ENCODE assay signal across 8 cellular contexts in the genomic region with DNA sequence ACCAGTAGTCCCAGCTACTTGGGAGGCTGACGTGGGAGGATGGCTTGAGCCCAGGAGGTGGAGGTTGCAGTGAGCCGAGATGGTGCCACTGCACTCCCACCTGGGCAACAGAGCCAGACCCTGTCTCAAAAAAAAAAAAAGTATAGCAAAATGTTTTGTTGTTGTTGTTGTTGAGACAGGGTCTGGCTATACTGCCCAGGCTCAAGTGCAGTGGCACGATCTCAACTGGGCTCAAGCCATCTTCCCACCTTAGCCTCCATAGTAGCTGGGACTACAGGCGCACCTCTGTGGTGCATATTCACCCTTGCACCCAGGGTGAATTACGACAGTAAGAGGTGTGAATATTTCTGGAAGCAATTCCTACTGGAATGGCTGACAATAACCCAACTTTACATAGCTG.
"Had no signal": no experiment of that assay in that cellular context is flagged by ENCODE, and none has a peak within 500 bp of the region (broad histone marks: within the 10 kb centered on the region; RNA-seq: fewer than 3 reads in every experiment).

No MANE protein-coding gene starts in this region.

- ATAC-seq: GM12878 had no signal

- DNase-seq: GDM1, GF-D8 had no signal

- H3K4me3 ChIP-seq: GM12878 had no signal

- FAIRE-seq: G401.6, GM12878, GM12891, GM12892, GM18507, GM19239 had no signal
